In genomic region chr4:101349346-101350064, GRCh38 we compare ENCODE assay signal across 8 cellular contexts. TPM values are rescaled to one million over a fixed set of nuclear protein-coding genes. Genes with fewer than 3 reads are reported as not detected.
DNase-seq lines count a peak whose midpoint lies in the region; ATAC-seq and TF ChIP-seq lines count a peak whose summit lies in the region.

No MANE protein-coding gene starts in this region.

- CTCF ChIA-PET in HEK293 (lab: Yijun Ruan, JAX), result interaction anchor here (0.6 to 0.7 kb wide), 2 partner anchors 179 to 180 kb away, joined by 3 read pairs; no protein-coding TSS in a partner anchor
- CTCF ChIA-PET in Panc1 (lab: Charles Lee), result interaction anchor here (0.7 kb wide), 2 partner anchors 192 to 474 kb away, joined by 3 to 4 read pairs; no protein-coding TSS in a partner anchor

- H3K4me1 Mint-ChIP-seq in stimulated activated naive B cell treated with anti-CD40 and anti-IgM and Interleukin-4, amounts not matched to agents 10 μg/mL and 1 μg/mL and 100 μg/mL, for 72 hours, result peaks cover 18 to 33% of the 10 kb centered on the region in 2 donors
- peaks cover 22% of the 10 kb centered on the region for H3K4me1 Mint-ChIP-seq in activated T-cell treated with anti-CD3 and anti-CD28 coated beads, Interleukin-2, amount 50 U/mL, for 72 hours (ENCODE audit: low read depth)

- H3K27ac ChIP-seq in HEK293 (ENCODE audit: extremely low read depth, low read depth, low read length) (no peak overlapping the region), Panc1 (ENCODE audit: low read length) (peak overlapping the region; percentile 69; the same call in 1 of the 2 replicates), stomach (peak overlapping the region in 4 of 5 donors; percentile 95 to 98 (median 96))

- POLR2A ChIA-PET in HEK293 (lab: Yijun Ruan, JAX), result no interaction called here
- POLR2A ChIA-PET in Panc1 (lab: Charles Lee), result no interaction called here

- H3K27me3 ChIP-seq in Panc1 (ENCODE audit: control insufficient read depth, insufficient read depth, low read length) (no peaks in the 10 kb centered on the region), stomach (no peaks in the 10 kb centered on the region)

- WGBS in stomach, 5 donors, result 39 to 52% (median 49%) methylated on average over 4 of the region's 4 CpGs

- no peak for TF ChIP-seq EP300 in stomach (IDR thresholded peaks at IDR 0.05)

- H3K27me3 Mint-ChIP-seq in stimulated activated naive B cell treated with anti-CD40 and anti-IgM and Interleukin-4, amounts not matched to agents 10 μg/mL and 1 μg/mL and 100 μg/mL, for 72 hours, result no peaks in the 10 kb centered on the region
- H3K27me3 Mint-ChIP-seq in activated T-cell treated with anti-CD3 and anti-CD28 coated beads, Interleukin-2, amount 50 U/mL, for 72 hours (ENCODE audit: low read depth), result peaks cover 47% of the 10 kb centered on the region

- H3K4me3 Mint-ChIP-seq in stimulated activated naive B cell treated with anti-CD40 and anti-IgM and Interleukin-4, amounts not matched to agents 10 μg/mL and 1 μg/mL and 100 μg/mL, for 72 hours, result no peak overlapping the region
- H3K4me3 Mint-ChIP-seq in activated T-cell treated with anti-CD3 and anti-CD28 coated beads, Interleukin-2, amount 50 U/mL, for 72 hours, result peak overlapping the region in 1 of 2 donors; percentile 99

- H3K4me3 ChIP-seq in HEK293 (ENCODE audit: low read depth, low read length) (no peak overlapping the region), Panc1 (ENCODE audit: low read depth in 2 of 2, low read length in 2 of 2) (peak overlapping the region in 1 of 2 experiments; percentile 72; a peak in 1 of 4 replicates), stomach (no peak overlapping the region)

- no peak overlapping the region for H3K27ac Mint-ChIP-seq in stimulated activated naive B cell treated with anti-CD40 and anti-IgM and Interleukin-4, amounts not matched to agents 10 μg/mL and 1 μg/mL and 100 μg/mL, for 72 hours
- H3K27ac Mint-ChIP-seq in activated T-cell treated with anti-CD3 and anti-CD28 coated beads, Interleukin-2, amount 50 U/mL, for 72 hours, result no peak overlapping the region

- no TSS peak for BruUV-seq in Panc1 (replicated peaks; lab: Mats Ljungman, UMichigan)

- no peaks in the 10 kb centered on the region for H3K9me3 Mint-ChIP-seq in stimulated activated naive B cell treated with anti-CD40 and anti-IgM and Interleukin-4, amounts not matched to agents 10 μg/mL and 1 μg/mL and 100 μg/mL, for 72 hours
- no peaks in the 10 kb centered on the region for H3K9me3 Mint-ChIP-seq in activated T-cell treated with anti-CD3 and anti-CD28 coated beads, Interleukin-2, amount 50 U/mL, for 72 hours

- peaks cover 0 to 5% of the 10 kb centered on the region in 2 donors for H3K36me3 Mint-ChIP-seq in stimulated activated naive B cell treated with anti-CD40 and anti-IgM and Interleukin-4, amounts not matched to agents 10 μg/mL and 1 μg/mL and 100 μg/mL, for 72 hours
- peaks cover 0 to 9% of the 10 kb centered on the region in 2 donors for H3K36me3 Mint-ChIP-seq in activated T-cell treated with anti-CD3 and anti-CD28 coated beads, Interleukin-2, amount 50 U/mL, for 72 hours (ENCODE audit: insufficient read depth in 2 of 2)

- ATAC-seq in Panc1, result no peak
- no peak for ATAC-seq in left cardiac atrium
- ATAC-seq in stimulated activated naive B cell treated with anti-CD40 and anti-IgM and Interleukin-4, amounts not matched to agents 10 μg/mL and 1 μg/mL and 100 μg/mL, for 72 hours (replicated peaks), result no peak
- ATAC-seq in HG03460 (IDR thresholded peaks at IDR 0.05; ENCODE audit: unreplicated experiment), result no peak
- ATAC-seq in activated T-cell treated with anti-CD3 and anti-CD28 coated beads, Interleukin-2, amount 50 U/mL, for 72 hours (replicated peaks in 1 of 2), result no peak

- intact Hi-C loops in Panc1 (cut with micrococcal nuclease; ENCODE audit: unreplicated experiment), result loop anchor here (5.0 kb wide), 1 partner anchor 162 kb away; no protein-coding TSS in a partner anchor
- intact Hi-C loops in left cardiac atrium (cut with DNase I), result loop anchor here in 1 of 2 donors (5.0 kb wide), 2 partner anchors 157 to 177 kb away; no protein-coding TSS in a partner anchor
- intact Hi-C loops in stomach (cut with DNase I; ENCODE audit: low total_unique reads), result loop anchor here (10.0 kb wide), 1 partner anchor 155 kb away; no protein-coding TSS in a partner anchor

- H3K36me3 ChIP-seq in HEK293 (ENCODE audit: control insufficient read depth in 2 of 2, insufficient read depth in 1 of 2, low read length in 2 of 2), result no peaks in the 10 kb centered on the region
- H3K36me3 ChIP-seq in Panc1 (ENCODE audit: control insufficient read depth, insufficient read depth, low read length), result no peaks in the 10 kb centered on the region; the same call in 1 of the 2 replicates
- H3K36me3 ChIP-seq in stomach, result no peaks in the 10 kb centered on the region

- no peak for TF ChIP-seq CTCF in HEK293 (tag by site-specific recombination; IDR thresholded peaks at IDR 0.05)
- TF ChIP-seq CTCF in Panc1 (IDR thresholded peaks at IDR 0.05), result no peak
- no peak for TF ChIP-seq CTCF in stomach (IDR thresholded peaks at IDR 0.05)

- H3K9me3 ChIP-seq in HEK293 (ENCODE audit: control insufficient read depth, insufficient read depth, low read depth, low read length) (no peaks in the 10 kb centered on the region), Panc1 (ENCODE audit: control insufficient read depth, insufficient read depth, low read depth, low read length) (no peaks in the 10 kb centered on the region), stomach (no peaks in the 10 kb centered on the region)

- in situ Hi-C loops in Panc1 (cut with HindIII; ENCODE audit: low pct_unique_long_range_greater_than_20kb, low sequenced_read_pairs), result no loop called here

- H3K4me1 ChIP-seq in HEK293 (ENCODE audit: control insufficient read depth, insufficient read depth, low read length) (no peaks in the 10 kb centered on the region), Panc1 (ENCODE audit: control insufficient read depth, insufficient read depth, low read length) (peaks cover 14% of the 10 kb centered on the region), stomach (peaks cover 12 to 32% (median 28%) of the 10 kb centered on the region in 4 donors)

- TF ChIP-seq POLR2A in stomach (IDR thresholded peaks at IDR 0.05), result no peak

- no peak for DNase-seq in Panc1 (ENCODE audit: low read depth, low spot score)
- DNase-seq in left cardiac atrium, result peak; percentile 59
- peak; percentile 80 for DNase-seq in stomach
- no peak for DNase-seq in stimulated activated naive B cell treated with anti-CD40 and anti-IgM and Interleukin-4, amounts not matched to agents 10 μg/mL and 1 μg/mL and 100 μg/mL, for 72 hours
- no peak for DNase-seq in activated CD4-positive, alpha-beta T cell treated with anti-CD3 and anti-CD28 coated beads for 4 hours
- DNase-seq in activated T-cell treated with anti-CD3 and anti-CD28 coated beads, Interleukin-2, amount 50 U/mL, for 72 hours, result no peak

TF ChIP-seq in HEK293, 187 proteins besides CTCF, POLR2A, EP300 and RAD21:
- TF ChIP-seq KLF8 (tag by site-specific recombination; IDR thresholded peaks at IDR 0.05), result no peak
- peak; percentile 78 for TF ChIP-seq KLF1 (tag by site-specific recombination; IDR thresholded peaks at IDR 0.05)

RNA-seq across cellular contexts. Expression of gene PPP3CA, which starts 2.2 kb away (rescaled TPM):
- 31.0 TPM for total RNA-seq in Panc1 (2021; ENCODE audit: unreplicated experiment)
- polyA plus RNA-seq in Panc1 (2012; ENCODE audit: insufficient read length), result 23.1 TPM
- total RNA-seq in left cardiac atrium, result 10 to 100 TPM; 22.0 to 25.7 TPM
- 10 to 100 TPM; 14.7 to 62.4 (median 30.9) TPM for total RNA-seq in stomach
- polyA plus RNA-seq in stomach, result 10 to 100 TPM in 2 of 3 donors, 1 to 10 TPM in 1; 8.9 to 16.0 (median 13.2) TPM
- total RNA-seq in activated T-cell treated with anti-CD3 and anti-CD28 coated beads, Interleukin-2, amount 50 U/mL, for 72 hours, result 10 to 100 TPM; 11.3 to 15.6 TPM

Comparison
In these comparisons a context has a peak if more than half of its experiments do, and no peak if none do; other contexts are left out.
1. DNase-seq: peak in left cardiac atrium (single experiment) and stomach (single experiment); none in Panc1 (single experiment), stimulated activated naive B cell treated with anti-CD40 and anti-IgM and Interleukin-4, amounts not matched to agents 10 μg/mL and 1 μg/mL and 100 μg/mL, for 72 hours (single experiment), activated CD4-positive, alpha-beta T cell treated with anti-CD3 and anti-CD28 coated beads for 4 hours (0 of 2) and activated T-cell treated with anti-CD3 and anti-CD28 coated beads, Interleukin-2, amount 50 U/mL, for 72 hours (0 of 2).